In genomic region chr3:158094235-158094916, GRCh38 we compare ENCODE assay signal across 12 cellular contexts. TPM values are rescaled to one million over a fixed set of nuclear protein-coding genes. Genes with fewer than 3 reads are reported as not detected.
DNase-seq lines count a peak whose midpoint lies in the region; ATAC-seq and TF ChIP-seq lines count a peak whose summit lies in the region.
"Had no signal": no experiment of that assay in that cellular context is flagged by ENCODE, and none has a peak within 500 bp of the region (broad histone marks: within the 10 kb centered on the region; RNA-seq: fewer than 3 reads in every experiment).

No MANE protein-coding gene starts in this region.

- H3K27me3 Mint-ChIP-seq in MCF 10A (ENCODE audit: insufficient read depth, unreplicated experiment): no peaks in the 10 kb centered on the region

- H3K36me3 Mint-ChIP-seq in MCF 10A (ENCODE audit: insufficient read depth, unreplicated experiment): no peaks in the 10 kb centered on the region

- no peak overlapping the region for H2AFZ ChIP-seq in mammary epithelial cell (ENCODE audit: low read depth, low read length)

- dilution Hi-C loops in mammary epithelial cell (cut with HindIII; ENCODE audit: low sequenced_read_pairs): no loop called here

- no peak overlapping the region for H3K4me3 Mint-ChIP-seq in MCF 10A (ENCODE audit: unreplicated experiment)

- peak; percentile 48 for ATAC-seq in HG02943 (IDR thresholded peaks at IDR 0.05; ENCODE audit: low read depth, unreplicated experiment)
- ATAC-seq: HCT116 had no signal

- H3K36me3 ChIP-seq in mammary epithelial cell (ENCODE audit: insufficient read depth, low read length): no peaks in the 10 kb centered on the region
- H3K36me3 ChIP-seq in tibial nerve: no peaks in the 10 kb centered on the region
- H3K36me3 ChIP-seq in SJCRH30: no peaks in the 10 kb centered on the region; the same call in 1 of the 2 replicates

- H3K4me1 ChIP-seq in mammary epithelial cell (ENCODE audit: insufficient read depth, low read length): peaks cover 6% of the 10 kb centered on the region
- peaks cover 0 to 24% (median 8%) of the 10 kb centered on the region in 4 donors for H3K4me1 ChIP-seq in tibial nerve
- no peaks in the 10 kb centered on the region for H3K4me1 ChIP-seq in SJCRH30

- no peak for TF ChIP-seq CTCF in mammary epithelial cell (conservative IDR thresholded peaks at IDR 0.05 in 1 of 2, IDR thresholded peaks at IDR 0.05 in 1 of 2; ENCODE audit: extremely low read depth in 1 of 2, insufficient read depth in 1 of 2, low read depth in 1 of 2, low read length in 2 of 2)
- no peak for TF ChIP-seq CTCF in MCF 10A (IDR thresholded peaks at IDR 0.05; ENCODE audit: unreplicated experiment)
- no peak for TF ChIP-seq CTCF in tibial nerve (IDR thresholded peaks at IDR 0.05)

- peaks cover 6% of the 10 kb centered on the region for H3K4me1 Mint-ChIP-seq in MCF 10A (ENCODE audit: insufficient read depth, unreplicated experiment)

- H3K4me2 ChIP-seq in mammary epithelial cell (ENCODE audit: insufficient read depth, low read depth, low read length): peak overlapping the region; percentile 24

- no peak overlapping the region for H3K27ac ChIP-seq in mammary epithelial cell (ENCODE audit: insufficient read depth, low read depth, low read length)
- H3K27ac ChIP-seq in tibial nerve: peak overlapping the region in 2 of 4 donors; percentile 41 to 68
- H3K27ac ChIP-seq in SJCRH30: no peak overlapping the region

- H3K9me3 Mint-ChIP-seq in MCF 10A (ENCODE audit: unreplicated experiment): no peaks in the 10 kb centered on the region

- POLR2A ChIA-PET in MCF 10A (lab: Yijun Ruan, JAX): no interaction called here

- CTCF ChIA-PET in mammary epithelial cell (lab: Charles Lee; ENCODE audit: low non-redundant PET): no interaction called here
- CTCF ChIA-PET in MCF 10A (lab: Yijun Ruan, JAX): interaction anchor here (0.6 kb wide), 1 partner anchor 24 kb away, joined by 3 read pairs; no protein-coding TSS in a partner anchor

- intact Hi-C loops in mammary epithelial cell (cut with micrococcal nuclease) (loop anchor here (5.0 to 10.0 kb wide), 2 partner anchors 310 to 477 kb away; no protein-coding TSS in a partner anchor), MCF 10A (cut with micrococcal nuclease) (loop anchor here (10.0 kb wide), 3 partner anchors 230 to 440 kb away; no protein-coding TSS in a partner anchor)

- no peaks in the 10 kb centered on the region for H3K79me2 ChIP-seq in mammary epithelial cell (ENCODE audit: insufficient read depth, low read length)

- H3K9ac ChIP-seq in mammary epithelial cell (ENCODE audit: insufficient read depth, low read length): no peak overlapping the region

- no TSS peak for BruUV-seq in mammary epithelial cell (replicated peaks; lab: Mats Ljungman, UMichigan)
- no TSS peak for BruUV-seq in MCF 10A (replicated peaks; lab: Mats Ljungman, UMichigan)

- WGBS in mammary epithelial cell (ENCODE audit: low coverage, missing lambda C conversion rate): 25% methylated on average over 40 of the region's 58 CpGs
- 22 to 28% methylated on average over 18 to 56 of the region's 58 CpGs for WGBS in tibial nerve, 2 donors

- DNase-seq in mammary epithelial cell: no peak
- DNase-seq in MCF 10A (ENCODE audit: unreplicated experiment): no peak
- peak; percentile 85 for DNase-seq in ecto neural progenitor cell (ENCODE audit: low spot score)
- peak in 1 of 2 donors; percentile 45 for DNase-seq in tibial nerve (ENCODE audit: low spot score in 2 of 2)
- no peak for DNase-seq in NK-92 treated with Interleukin-12 subunit alpha and Interleukin-12 subunit beta, amount 100 ng/mL, for 24 hours (lab: John Stamatoyannopoulos, UW)
- no peak for DNase-seq in HuH-7 (ENCODE audit: low spot score)
- DNase-seq in SJCRH30: no peak
- DNase-seq: activated CD4-positive, CD25-positive, alpha-beta regulatory T cell; NCI-H446 had no signal

- H4K20me1 ChIP-seq in mammary epithelial cell (ENCODE audit: insufficient read depth, low read length): no peaks in the 10 kb centered on the region

- TF ChIP-seq EP300 in tibial nerve (IDR thresholded peaks at IDR 0.05): no peak

- H3K27ac Mint-ChIP-seq in MCF 10A (ENCODE audit: low read depth, unreplicated experiment): no peak overlapping the region

- no peak for TF ChIP-seq POLR2A in tibial nerve (IDR thresholded peaks at IDR 0.05)

- no peak overlapping the region for H3K4me3 ChIP-seq in mammary epithelial cell (replicated peaks in 1 of 3; ENCODE audit: insufficient read depth in 1 of 3, low read depth in 2 of 3, low read length in 3 of 3)
- H3K4me3 ChIP-seq in tibial nerve: peak overlapping the region in 3 of 4 donors; percentile 4 to 48 (median 19)
- H3K4me3 ChIP-seq in SJCRH30: no peak overlapping the region

- in situ Hi-C loops in mammary epithelial cell (cut with MboI; ENCODE audit: low sequenced_read_pairs in 2 of 2): loop anchor here in 1 of 2 donors (10.0 to 25.0 kb wide), 2 partner anchors 220 to 343 kb away; no protein-coding TSS in a partner anchor

- H3K9me3 ChIP-seq in mammary epithelial cell (replicated peaks; ENCODE audit: insufficient read depth, low read length): no peaks in the 10 kb centered on the region
- H3K9me3 ChIP-seq in tibial nerve: no peaks in the 10 kb centered on the region
- no peaks in the 10 kb centered on the region for H3K9me3 ChIP-seq in SJCRH30 (replicated peaks)

- H3K27me3 ChIP-seq in mammary epithelial cell (ENCODE audit: insufficient read depth, low read length) (peaks cover 34% of the 10 kb centered on the region), tibial nerve (peaks cover 0 to 84% of the 10 kb centered on the region in 2 donors), SJCRH30 (no peaks in the 10 kb centered on the region)

RNA-seq across cellular contexts. Expression of gene SHOX2, which starts 11.8 kb away (rescaled TPM):
- total RNA-seq in mammary epithelial cell: 1 to 10 TPM in 1 of 2 donors, not detected in 1; 1.2 TPM
- 0.05 TPM for polyA plus RNA-seq in mammary epithelial cell
- 0.26 TPM for polyA minus RNA-seq in mammary epithelial cell
- 2.6 and 3.1 TPM in 2 replicates for total RNA-seq in MCF 10A (2022)
- total RNA-seq in tibial nerve: 10 to 100 TPM; 15.0 to 43.3 (median 32.0) TPM
- total RNA-seq in SJCRH30 (2014; rRNA removed; shearing (Covaris generic)): 4.5 and 5.4 TPM in 2 replicates
- total RNA-seq: lung microvascular endothelial cell had no signal

RNA-seq across cellular contexts. Expression of gene RSRC1, which starts 15.5 kb away (rescaled TPM):
- 10 to 100 TPM; 30.0 to 35.6 TPM for total RNA-seq in mammary epithelial cell
- 8.4 TPM for polyA plus RNA-seq in mammary epithelial cell
- 7.6 TPM for polyA minus RNA-seq in mammary epithelial cell
- total RNA-seq in MCF 10A (2022): 32.3 and 35.8 TPM in 2 replicates
- total RNA-seq in tibial nerve: 10 to 100 TPM; 58.2 to 70.5 (median 68.6) TPM
- total RNA-seq in SJCRH30 (2014; rRNA removed; shearing (Covaris generic)): 49.6 and 57.2 TPM in 2 replicates

Comparison
In these comparisons a context has a peak if more than half of its experiments do, and no peak if none do; other contexts are left out.
1. H3K4me3 ChIP-seq: peak in tibial nerve (3 of 4); none in mammary epithelial cell (0 of 3) and SJCRH30 (single experiment).